Comparison of ENCODE assay signal across 1 cellular context in genomic region chr3:13706451-13706850, GRCh38.
TF ChIP-seq lines count a peak whose summit lies in the region.

No MANE protein-coding gene starts in this region.

TF ChIP-seq in GM23338, 12 proteins besides CTCF, POLR2A, EP300 and RAD21 (continued from another document):
- no peak for TF ChIP-seq ZNF462 (CRISPR knock-in tag; IDR thresholded peaks at IDR 0.05)
- no peak for TF ChIP-seq ZNF331 (CRISPR knock-in tag; IDR thresholded peaks at IDR 0.05; ENCODE audit: low read depth)
TF ChIP-seq in GM23338: peak in this region for 0.
